Comparison of ENCODE assay signal across 8 cellular contexts in the genomic region with DNA sequence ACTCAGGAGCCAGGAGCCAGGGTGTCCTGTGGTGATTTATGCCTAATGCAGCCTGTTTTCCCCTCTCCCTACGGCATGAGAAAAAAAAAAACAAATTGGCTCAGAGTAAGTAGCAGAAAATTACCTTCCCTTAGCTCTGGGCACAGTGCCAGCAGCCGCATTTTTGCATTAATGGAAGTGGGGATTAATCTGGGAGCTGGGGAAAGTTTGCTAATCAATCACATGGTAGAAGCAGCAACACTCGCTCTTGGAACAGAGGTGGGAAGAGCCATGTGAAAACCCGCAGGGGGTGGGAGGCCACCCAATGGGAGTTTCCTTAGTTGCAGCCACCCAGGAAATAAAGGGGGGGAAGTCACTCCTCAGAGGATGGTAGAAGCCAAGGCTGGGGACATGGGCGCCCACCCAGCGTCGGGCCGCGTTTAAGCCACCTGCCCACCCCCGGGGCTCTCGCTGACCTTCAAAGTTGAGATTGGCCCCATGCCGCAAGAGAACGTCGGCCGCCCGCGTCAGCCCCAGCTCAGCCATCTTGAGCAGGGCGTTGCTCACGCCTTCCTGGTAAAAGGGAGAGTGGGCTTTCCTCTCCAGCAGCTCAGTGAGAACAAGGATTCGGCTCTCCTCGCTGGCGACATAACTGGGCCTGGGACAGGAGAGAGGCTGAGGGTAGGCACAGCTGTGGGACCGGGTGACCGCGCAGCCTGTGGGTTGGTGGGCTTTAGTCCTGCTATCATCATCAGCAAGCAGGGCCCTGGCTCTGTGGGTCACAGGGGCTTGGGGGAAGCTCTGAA. TPM values are rescaled to one million over a fixed set of nuclear protein-coding genes. Genes with fewer than 3 reads are reported as not detected.
A peak's percentile ranks its signal among the peaks of the same experiment; 100 is the strongest.
DNase-seq lines count a peak whose midpoint lies in the region; ATAC-seq and TF ChIP-seq lines count a peak whose summit lies in the region.

No MANE protein-coding gene starts in this region.

- H3F3A ChIP-seq in neural cell (ENCODE audit: insufficient read depth, low read length, poor library complexity, severe bottlenecking): no peaks in the 10 kb centered on the region

- H2AFZ ChIP-seq in neural cell (ENCODE audit: low read depth, low read length): no peak overlapping the region

- peak overlapping the region; percentile 98 for H3K4me3 ChIP-seq in GM06990 (replicated peaks; ENCODE audit: low read depth, low read length)
- H3K4me3 ChIP-seq in neural cell (ENCODE audit: low read length): peak overlapping the region; percentile 99
- H3K4me3 ChIP-seq in gastroesophageal sphincter: peak overlapping the region in 1 of 2 donors; percentile 76

- H3K4me2 ChIP-seq in neural cell (ENCODE audit: low read length): peak overlapping the region; percentile 69

- no peaks in the 10 kb centered on the region for H3K9me2 ChIP-seq in neural cell (ENCODE audit: insufficient read depth, low read length)

- ATAC-seq in central memory CD8-positive, alpha-beta T cell (replicated peaks; ENCODE audit: extremely low read depth, poor library complexity, severe bottlenecking): no peak
- no peak for ATAC-seq in gastroesophageal sphincter

- peak overlapping the region; percentile 89 for H3K27ac Mint-ChIP-seq in central memory CD8-positive, alpha-beta T cell (ENCODE audit: low read depth)

- no peak for TF ChIP-seq EP300 in neural cell (conservative IDR thresholded peaks at IDR 0.05; ENCODE audit: poor library complexity, severe bottlenecking)
- TF ChIP-seq EP300 in gastroesophageal sphincter (IDR thresholded peaks at IDR 0.05): no peak

- H3K79me2 ChIP-seq in neural cell (replicated peaks; ENCODE audit: insufficient read depth, low read length): peaks cover 15% of the 10 kb centered on the region

- peaks cover 21% of the 10 kb centered on the region for H3K36me3 Mint-ChIP-seq in central memory CD8-positive, alpha-beta T cell (ENCODE audit: insufficient read depth)

- peaks cover 25% of the 10 kb centered on the region for H3K36me3 ChIP-seq in GM06990 (ENCODE audit: control insufficient read depth, insufficient read depth, low read length)
- no peaks in the 10 kb centered on the region for H3K36me3 ChIP-seq in neural cell (ENCODE audit: insufficient read depth, low read length)
- peaks cover 0 to 42% of the 10 kb centered on the region in 2 donors for H3K36me3 ChIP-seq in gastroesophageal sphincter

- no peaks in the 10 kb centered on the region for H3K9me3 Mint-ChIP-seq in central memory CD8-positive, alpha-beta T cell

- no peak for TF ChIP-seq RAD21 in neural cell (conservative IDR thresholded peaks at IDR 0.05)

- peaks cover 3 to 42% (median 20%) of the 10 kb centered on the region in 3 donors for H3K4me1 ChIP-seq in gastroesophageal sphincter

- H3K27me3 ChIP-seq in GM06990 (replicated peaks; ENCODE audit: control insufficient read depth, insufficient read depth, low read length) (no peaks in the 10 kb centered on the region), neural cell (ENCODE audit: insufficient read depth, low read depth, low read length) (no peaks in the 10 kb centered on the region), gastroesophageal sphincter (no peaks in the 10 kb centered on the region)

- TF ChIP-seq POLR2A in gastroesophageal sphincter (IDR thresholded peaks at IDR 0.05): no peak

- peak overlapping the region; percentile 89 for H3K9ac ChIP-seq in neural cell (ENCODE audit: low read length)

- peaks cover 9% of the 10 kb centered on the region for H4K20me1 ChIP-seq in neural cell (ENCODE audit: insufficient read depth)

- no peak overlapping the region for H3K27ac ChIP-seq in neural cell (ENCODE audit: low read length)
- peak overlapping the region in 2 of 4 donors; percentile 90 to 91 for H3K27ac ChIP-seq in gastroesophageal sphincter

- DNase-seq in GM06990 (ENCODE audit: extremely low read depth, insufficient read length) (no peak), NCI-H2227 (lab: John Stamatoyannopoulos, UW; ENCODE audit: unreplicated experiment) (peak; percentile 90), GM19240 (ENCODE audit: insufficient read length, low spot score) (no peak), NCI-H1694 treated with DMSO at 0.1 percent for 48 hours (lab: John Stamatoyannopoulos, UW) (no peak), T-helper 9 cell (no peak)
- no peak for DNase-seq in central memory CD8-positive, alpha-beta T cell (ENCODE audit: low spot score in 2 of 2)

- no peaks in the 10 kb centered on the region for H3K27me3 Mint-ChIP-seq in central memory CD8-positive, alpha-beta T cell

- TF ChIP-seq CTCF in GM06990 (IDR thresholded peaks at IDR 0.05; ENCODE audit: insufficient read depth, low read length, poor library complexity, severe bottlenecking): no peak
- no peak for TF ChIP-seq CTCF in neural cell (IDR thresholded peaks at IDR 0.05; ENCODE audit: poor library complexity, severe bottlenecking)
- no peak for TF ChIP-seq CTCF in gastroesophageal sphincter (IDR thresholded peaks at IDR 0.05)

- peak overlapping the region; percentile 84 for H3K4me3 Mint-ChIP-seq in central memory CD8-positive, alpha-beta T cell

- 0 to 16% methylated on average over 1 to 4 of the region's 25 CpGs for WGBS in gastroesophageal sphincter (ENCODE audit: low coverage in 1 of 2), 2 donors

- H3K4me1 Mint-ChIP-seq in central memory CD8-positive, alpha-beta T cell: peaks cover 18% of the 10 kb centered on the region

- no peaks in the 10 kb centered on the region for H3K9me3 ChIP-seq in neural cell (ENCODE audit: low read length)
- H3K9me3 ChIP-seq in gastroesophageal sphincter: no peaks in the 10 kb centered on the region

TF ChIP-seq in neural cell, 6 proteins besides CTCF, POLR2A, EP300 and RAD21:
- no peak for TF ChIP-seq POLR2AphosphoS5 (IDR thresholded peaks at IDR 0.05)
- no peak for TF ChIP-seq EZH2 (IDR thresholded peaks at IDR 0.05; ENCODE audit: borderline replicate concordance, insufficient read depth, low read length, poor library complexity, severe bottlenecking)
- TF ChIP-seq TAF1 (IDR thresholded peaks at IDR 0.05; ENCODE audit: low read depth): no peak
- TF ChIP-seq, protein P1, sequence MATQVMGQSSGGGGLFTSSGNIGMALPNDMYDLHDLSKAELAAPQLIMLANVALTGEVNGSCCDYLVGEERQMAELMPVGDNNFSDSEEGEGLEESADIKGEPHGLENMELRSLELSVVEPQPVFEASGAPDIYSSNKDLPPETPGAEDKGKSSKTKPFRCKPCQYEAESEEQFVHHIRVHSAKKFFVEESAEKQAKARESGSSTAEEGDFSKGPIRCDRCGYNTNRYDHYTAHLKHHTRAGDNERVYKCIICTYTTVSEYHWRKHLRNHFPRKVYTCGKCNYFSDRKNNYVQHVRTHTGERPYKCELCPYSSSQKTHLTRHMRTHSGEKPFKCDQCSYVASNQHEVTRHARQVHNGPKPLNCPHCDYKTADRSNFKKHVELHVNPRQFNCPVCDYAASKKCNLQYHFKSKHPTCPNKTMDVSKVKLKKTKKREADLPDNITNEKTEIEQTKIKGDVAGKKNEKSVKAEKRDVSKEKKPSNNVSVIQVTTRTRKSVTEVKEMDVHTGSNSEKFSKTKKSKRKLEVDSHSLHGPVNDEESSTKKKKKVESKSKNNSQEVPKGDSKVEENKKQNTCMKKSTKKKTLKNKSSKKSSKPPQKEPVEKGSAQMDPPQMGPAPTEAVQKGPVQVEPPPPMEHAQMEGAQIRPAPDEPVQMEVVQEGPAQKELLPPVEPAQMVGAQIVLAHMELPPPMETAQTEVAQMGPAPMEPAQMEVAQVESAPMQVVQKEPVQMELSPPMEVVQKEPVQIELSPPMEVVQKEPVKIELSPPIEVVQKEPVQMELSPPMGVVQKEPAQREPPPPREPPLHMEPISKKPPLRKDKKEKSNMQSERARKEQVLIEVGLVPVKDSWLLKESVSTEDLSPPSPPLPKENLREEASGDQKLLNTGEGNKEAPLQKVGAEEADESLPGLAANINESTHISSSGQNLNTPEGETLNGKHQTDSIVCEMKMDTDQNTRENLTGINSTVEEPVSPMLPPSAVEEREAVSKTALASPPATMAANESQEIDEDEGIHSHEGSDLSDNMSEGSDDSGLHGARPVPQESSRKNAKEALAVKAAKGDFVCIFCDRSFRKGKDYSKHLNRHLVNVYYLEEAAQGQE (IDR thresholded peaks at IDR 0.05; ENCODE audit: borderline replicate concordance): no peak
- TF ChIP-seq MXI1 (conservative IDR thresholded peaks at IDR 0.05; ENCODE audit: poor library complexity, severe bottlenecking): no peak
- TF ChIP-seq SMC3 (conservative IDR thresholded peaks at IDR 0.05; ENCODE audit: poor library complexity): no peak

RNA-seq across cellular contexts. Expression of gene ASB6, which starts 1.7 kb away (rescaled TPM):
- 18.4 and 24.6 TPM in 2 replicates for polyA plus RNA-seq in neural cell
- 23.3 and 24.8 TPM in 2 replicates for polyA minus RNA-seq in neural cell
- total RNA-seq in gastroesophageal sphincter: 10 to 100 TPM; 21.3 to 37.2 (median 28.2) TPM

RNA-seq across cellular contexts. Expression of gene NTMT1, which starts 14.3 kb away (rescaled TPM):
- polyA plus RNA-seq in neural cell: 35.9 and 57.1 TPM in 2 replicates
- polyA minus RNA-seq in neural cell: 15.4 and 19.2 TPM in 2 replicates
- total RNA-seq in gastroesophageal sphincter: 10 to 100 TPM; 12.8 to 24.0 (median 21.8) TPM

RNA-seq across cellular contexts. Expression of gene C9orf50, which starts 19.4 kb away (rescaled TPM):
- polyA plus RNA-seq in neural cell: not detected in 2 replicates
- polyA minus RNA-seq in neural cell: not detected in 2 replicates
- total RNA-seq in gastroesophageal sphincter: under 1 TPM in 1 of 4 donors, not detected in 3; 0.27 TPM

RNA-seq across cellular contexts. Expression of gene PRRX2, which starts 25.2 kb away (rescaled TPM):
- not detected in 2 replicates for polyA plus RNA-seq in neural cell
- polyA minus RNA-seq in neural cell: not detected in 2 replicates
- total RNA-seq in gastroesophageal sphincter: 10 to 100 TPM in 1 of 4 donors, 1 to 10 TPM in 2, under 1 TPM in 1; 0.93 to 12.1 (median 7.1) TPM
